24 cellular contexts compared by ENCODE assay signal in genomic region chr3:157231071-157231470, GRCh38.
DNase-seq lines count a peak whose midpoint lies in the region; ATAC-seq and TF ChIP-seq lines count a peak whose summit lies in the region.
"Had no signal": no experiment of that assay in that cellular context is flagged by ENCODE, and none has a peak within 500 bp of the region (broad histone marks: within the 10 kb centered on the region; RNA-seq: fewer than 3 reads in every experiment).

No MANE protein-coding gene starts in this region.

- TF ChIP-seq CTCF in fibroblast of pulmonary artery (IDR thresholded peaks at IDR 0.05; ENCODE audit: low read length, missing control alignments) (no peak), GM10248 (IDR thresholded peaks at IDR 0.05; ENCODE audit: control extremely low read depth, extremely low read depth, low read depth, missing control alignments) (no peak)

- DNase-seq in AG08395 (ENCODE audit: low spot score): peak; percentile 66
- DNase-seq in GM04504 (ENCODE audit: low read depth): peak; percentile 55
- peak; percentile 17 for DNase-seq in amniotic stem cell (lab: John Stamatoyannopoulos, UW)
- peak; percentile 78 for DNase-seq in fibroblast of pulmonary artery (ENCODE audit: low read depth)
- DNase-seq in OCI-M2 (lab: John Stamatoyannopoulos, UW; ENCODE audit: unreplicated experiment): no peak
- no peak for DNase-seq in GM10248 (ENCODE audit: extremely low spot score)
- DNase-seq in NCI-H2171 treated with DMSO at 0.1 percent for 48 hours (lab: John Stamatoyannopoulos, UW): no peak
- DNase-seq: 8988T; activated CD4-positive, alpha-beta T cell treated with anti-CD3 and anti-CD28 coated beads for 1 hour; activated effector memory CD4-positive, alpha-beta T cell treated with anti-CD3 and anti-CD28 coated beads, Interleukin-2, amount 50 U/mL, for 16 hours; Calu3; esophagus squamous epithelium; head of caudate nucleus; MV-4-11; NCI-H526; Peyer's patch; psoas muscle; SJCRH30; small intestine; stimulated activated CD4-positive, alpha-beta T cell treated with anti-CD3 and anti-CD28 coated beads, Interleukin-1b, Interleukin-23, amount 100 ng/mL, for 48 hours; T-cell; upper lobe of left lung had no signal

- H3K4me3 ChIP-seq in fibroblast of pulmonary artery (replicated peaks; ENCODE audit: low read depth, low read length): no peak overlapping the region
- H3K4me3 ChIP-seq: esophagus squamous epithelium, neural progenitor cell, Peyer's patch, psoas muscle, SJCRH30, upper lobe of left lung had no signal

- CTCF ChIA-PET in GM10248 (lab: Yijun Ruan, JAX): interaction anchor here (1.0 to 2.1 kb wide), 4 partner anchors 10 to 29 kb away, joined by 3 to 9 read pairs (median 4); no protein-coding TSS in a partner anchor

- no peak for ATAC-seq in HG03280 (IDR thresholded peaks at IDR 0.05; ENCODE audit: unreplicated experiment)
- ATAC-seq: psoas muscle, T-cell had no signal

- POLR2A ChIA-PET in GM10248 (lab: Yijun Ruan, JAX): no interaction called here

Comparison
In these comparisons a context has a peak if more than half of its experiments do, and no peak if none do; other contexts are left out.
1. DNase-seq: peak in AG08395 (single experiment), GM04504 (single experiment), amniotic stem cell (single experiment) and fibroblast of pulmonary artery (single experiment); none in OCI-M2 (single experiment), GM10248 (single experiment) and NCI-H2171 treated with DMSO at 0.1 percent for 48 hours (single experiment).